ENCODE assay signal across 14 cellular contexts in genomic region chr9:128022886-128023285, GRCh38. TPM values are rescaled to one million over a fixed set of nuclear protein-coding genes. Genes with fewer than 3 reads are reported as not detected.
DNase-seq lines count a peak whose midpoint lies in the region; ATAC-seq and TF ChIP-seq lines count a peak whose summit lies in the region.
"Had no signal": no experiment of that assay in that cellular context is flagged by ENCODE, and none has a peak within 500 bp of the region (broad histone marks: within the 10 kb centered on the region; RNA-seq: fewer than 3 reads in every experiment).

No MANE protein-coding gene starts in this region.

- H3K36me3 ChIP-seq in CD4-positive, alpha-beta memory T cell (ENCODE audit: insufficient read depth, low read length): no peaks in the 10 kb centered on the region
- H3K36me3 ChIP-seq: heart left ventricle had no signal

- peaks cover 77% of the 10 kb centered on the region for H3K4me1 ChIP-seq in CD4-positive, alpha-beta memory T cell (ENCODE audit: insufficient read depth, low read length)

- TF ChIP-seq CTCF in activated CD8-positive, alpha-beta T cell treated with anti-CD3 and anti-CD28 coated beads for 36 hours (IDR thresholded peaks at IDR 0.05): no peak

- no peak overlapping the region for H3K4me3 ChIP-seq in CD4-positive, alpha-beta memory T cell (ENCODE audit: low read length in 2 of 2)
- H3K4me3 ChIP-seq: heart left ventricle, skin epidermis had no signal

- no peak for DNase-seq in CD4-positive, alpha-beta memory T cell
- no peak for DNase-seq in activated CD8-positive, alpha-beta T cell treated with anti-CD3 and anti-CD28 coated beads for 36 hours
- DNase-seq in naive B cell: no peak
- DNase-seq in COLO668 (lab: John Stamatoyannopoulos, UW; ENCODE audit: unreplicated experiment): no peak
- DNase-seq in iPS-NIHi7 (ENCODE audit: extremely low spot score): no peak
- no peak for DNase-seq in NCI-H82 treated with DMSO at 0.1 percent for 48 hours (lab: John Stamatoyannopoulos, UW; ENCODE audit: unreplicated experiment)
- DNase-seq: effector CD4-positive, alpha-beta T cell; heart left ventricle; NCI-H1417; NCI-H524 had no signal

- H3K4me3 Mint-ChIP-seq in CD4-positive, alpha-beta memory T cell: peak overlapping the region in 7 of 8 donors; percentile 52 to 73 (median 61)
- H3K4me3 Mint-ChIP-seq in IgD-negative memory B cell (peak overlapping the region in 2 of 4 donors; percentile 24 to 43), naive B cell (peak overlapping the region in 1 of 8 donors; percentile 63)
- no peak overlapping the region for H3K4me3 Mint-ChIP-seq in activated CD8-positive, alpha-beta T cell treated with anti-CD3 and anti-CD28 coated beads for 36 hours
- H3K4me3 Mint-ChIP-seq: neural crest cell, WTC11 had no signal

- H3K27ac ChIP-seq in CD4-positive, alpha-beta memory T cell (ENCODE audit: low read depth, low read length): no peak overlapping the region
- H3K27ac ChIP-seq: heart left ventricle had no signal

- no peak for ATAC-seq in activated CD8-positive, alpha-beta T cell treated with anti-CD3 and anti-CD28 coated beads for 36 hours
- ATAC-seq in naive B cell (ENCODE audit: low read depth in 2 of 2): no peak
- ATAC-seq: heart left ventricle had no signal

- CTCF ChIA-PET in CD4-positive, alpha-beta memory T cell (lab: Charles Lee; ENCODE audit: partially characterized antibody): interaction anchor here (1.0 to 8.2 kb wide), 6 partner anchors 10 to 82 kb away, joined by 3 to 38 read pairs (median 4); no protein-coding TSS in a partner anchor
- CTCF ChIA-PET in activated CD8-positive, alpha-beta T cell treated with anti-CD3 and anti-CD28 coated beads for 36 hours (lab: Charles Lee): interaction anchor here (4.4 to 24.9 kb wide), 2 partner anchors 12 to 70 kb away, joined by 20 to 631 read pairs; no protein-coding TSS in a partner anchor

- peaks cover 0 to 4% (median 0%) of the 10 kb centered on the region in 8 donors for H3K9me3 Mint-ChIP-seq in CD4-positive, alpha-beta memory T cell
- H3K9me3 Mint-ChIP-seq in IgD-negative memory B cell: no peaks in the 10 kb centered on the region
- H3K9me3 Mint-ChIP-seq in activated CD8-positive, alpha-beta T cell treated with anti-CD3 and anti-CD28 coated beads for 36 hours: no peaks in the 10 kb centered on the region
- H3K9me3 Mint-ChIP-seq in naive B cell: no peaks in the 10 kb centered on the region
- H3K9me3 Mint-ChIP-seq: neural crest cell, WTC11 had no signal

- H3K9me3 ChIP-seq in CD4-positive, alpha-beta memory T cell (ENCODE audit: control insufficient read depth in 1 of 2, low read length in 2 of 2): no peaks in the 10 kb centered on the region
- H3K9me3 ChIP-seq: heart left ventricle had no signal

- POLR2A ChIA-PET in CD4-positive, alpha-beta memory T cell (lab: Charles Lee; ENCODE audit: partially characterized antibody): interaction anchor here (1.2 to 21.7 kb wide), 6 partner anchors 8 to 53 kb away, joined by 3 to 1317 read pairs (median 11); partner anchors contain the start of gene EEIG1
- POLR2A ChIA-PET in activated CD8-positive, alpha-beta T cell treated with anti-CD3 and anti-CD28 coated beads for 36 hours (lab: Charles Lee): no interaction called here

- peak overlapping the region; percentile 90 to 100 (median 97) for H3K27ac Mint-ChIP-seq in CD4-positive, alpha-beta memory T cell
- peak overlapping the region in 2 of 3 donors; percentile 93 to 98 for H3K27ac Mint-ChIP-seq in IgD-negative memory B cell
- H3K27ac Mint-ChIP-seq in activated CD8-positive, alpha-beta T cell treated with anti-CD3 and anti-CD28 coated beads for 36 hours: peak overlapping the region; percentile 59
- H3K27ac Mint-ChIP-seq in naive B cell: peak overlapping the region in 4 of 6 donors; percentile 44 to 98 (median 90)
- H3K27ac Mint-ChIP-seq: WTC11 had no signal

- H3K27me3 Mint-ChIP-seq in CD4-positive, alpha-beta memory T cell: no peaks in the 10 kb centered on the region
- H3K27me3 Mint-ChIP-seq in IgD-negative memory B cell (peaks cover 2% of the 10 kb centered on the region), naive B cell (no peaks in the 10 kb centered on the region)
- H3K27me3 Mint-ChIP-seq in activated CD8-positive, alpha-beta T cell treated with anti-CD3 and anti-CD28 coated beads for 36 hours: no peaks in the 10 kb centered on the region

- intact Hi-C loops in CD4-positive, alpha-beta memory T cell (cut with micrococcal nuclease): no loop called here
- intact Hi-C loops in activated CD8-positive, alpha-beta T cell treated with anti-CD3 and anti-CD28 coated beads for 36 hours (cut with micrococcal nuclease): no loop called here

- peaks cover 56 to 84% (median 73%) of the 10 kb centered on the region in 4 donors for H3K4me1 Mint-ChIP-seq in CD4-positive, alpha-beta memory T cell
- H3K4me1 Mint-ChIP-seq in IgD-negative memory B cell (peaks cover 26 to 52% (median 49%) of the 10 kb centered on the region in 3 donors), naive B cell (peaks cover 39 to 72% (median 58%) of the 10 kb centered on the region in 3 donors)
- H3K4me1 Mint-ChIP-seq in activated CD8-positive, alpha-beta T cell treated with anti-CD3 and anti-CD28 coated beads for 36 hours (ENCODE audit: low read depth): peaks cover 73% of the 10 kb centered on the region

- no peaks in the 10 kb centered on the region for H3K36me3 Mint-ChIP-seq in CD4-positive, alpha-beta memory T cell
- H3K36me3 Mint-ChIP-seq in IgD-negative memory B cell (no peaks in the 10 kb centered on the region), naive B cell (no peaks in the 10 kb centered on the region)
- no peaks in the 10 kb centered on the region for H3K36me3 Mint-ChIP-seq in activated CD8-positive, alpha-beta T cell treated with anti-CD3 and anti-CD28 coated beads for 36 hours (ENCODE audit: low read depth)
- H3K36me3 Mint-ChIP-seq: WTC11 had no signal

- H3K27me3 ChIP-seq in CD4-positive, alpha-beta memory T cell (ENCODE audit: insufficient read depth, low read length): no peaks in the 10 kb centered on the region
- H3K27me3 ChIP-seq: heart left ventricle had no signal

RNA-seq across cellular contexts. Expression of gene EEIG1, which starts 42.1 kb away (rescaled TPM):
- 100 to 1,000 TPM; 516 to 550 TPM for total RNA-seq in CD4-positive, alpha-beta memory T cell
- 100 to 1,000 TPM in 1 of 2 donors, 10 to 100 TPM in 1; 95.4 to 205 TPM for polyA plus RNA-seq in CD4-positive, alpha-beta memory T cell
- polyA plus RNA-seq in IgD-negative memory B cell: 90.5 TPM
- total RNA-seq in activated CD8-positive, alpha-beta T cell treated with anti-CD3 and anti-CD28 coated beads for 36 hours: 10 to 100 TPM; 79.7 to 81.5 TPM
- 10 to 100 TPM; 12.3 to 36.9 (median 21.6) TPM for polyA plus RNA-seq in naive B cell (ENCODE audit: low read depth in 6 of 6)

RNA-seq across cellular contexts. Expression of gene NAIF1, which starts 44.2 kb away (rescaled TPM):
- total RNA-seq in CD4-positive, alpha-beta memory T cell: 10 to 100 TPM; 13.3 to 13.8 TPM
- polyA plus RNA-seq in CD4-positive, alpha-beta memory T cell: 10 to 100 TPM; 11.3 to 15.2 TPM
- 12.7 TPM for polyA plus RNA-seq in IgD-negative memory B cell
- 10 to 100 TPM in 1 of 2 experiments, 1 to 10 TPM in 1; 8.4 to 11.8 TPM for total RNA-seq in activated CD8-positive, alpha-beta T cell treated with anti-CD3 and anti-CD28 coated beads for 36 hours
- polyA plus RNA-seq in naive B cell (ENCODE audit: low read depth in 6 of 6): 10 to 100 TPM in 4 of 6 donors, 1 to 10 TPM in 2; 7.2 to 21.6 (median 12.3) TPM

RNA-seq across cellular contexts. Expression of gene SLC25A25, which starts 45.1 kb away (rescaled TPM):
- 10 to 100 TPM; 22.0 to 26.9 TPM for total RNA-seq in CD4-positive, alpha-beta memory T cell
- 10 to 100 TPM; 13.4 to 17.6 TPM for polyA plus RNA-seq in CD4-positive, alpha-beta memory T cell
- polyA plus RNA-seq in IgD-negative memory B cell (7.4 TPM), naive B cell (ENCODE audit: low read depth in 6 of 6) (10 to 100 TPM in 1 of 6 donors, 1 to 10 TPM in 5; 1.6 to 15.8 (median 9.0) TPM)
- 10 to 100 TPM; 12.9 to 14.6 TPM for total RNA-seq in activated CD8-positive, alpha-beta T cell treated with anti-CD3 and anti-CD28 coated beads for 36 hours
